1 cellular context compared by ENCODE assay signal in the genomic region with DNA sequence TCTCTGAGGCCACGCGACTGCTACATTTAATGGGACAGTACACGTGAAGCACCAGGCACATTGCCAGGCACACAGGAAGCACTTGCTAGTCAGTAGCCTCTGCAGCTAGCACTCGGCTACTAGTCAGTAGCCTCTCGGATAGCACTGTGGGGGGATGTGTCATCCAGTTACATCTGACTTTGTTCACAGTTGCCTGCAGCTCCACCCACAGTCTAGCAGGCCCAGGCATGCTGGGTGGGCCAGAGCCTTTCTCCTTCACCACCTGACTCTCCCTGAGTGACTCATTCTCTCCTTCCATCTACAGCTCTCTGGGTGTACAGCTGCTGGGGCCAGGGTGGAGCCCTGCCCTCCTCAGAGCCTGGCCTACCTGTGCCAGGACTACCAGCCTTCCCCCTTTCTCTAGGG.
A peak's percentile ranks its signal among the peaks of the same experiment; 100 is the strongest.
TF ChIP-seq lines count a peak whose summit lies in the region.

No MANE protein-coding gene starts in this region.

TF ChIP-seq in HCT116, 20 proteins besides CTCF, POLR2A, EP300 and RAD21 (continued from another document):
- TF ChIP-seq ATF3 (IDR thresholded peaks at IDR 0.05) (no peak), SIN3A (IDR thresholded peaks at IDR 0.05; ENCODE audit: low read depth) (0 out of 2 replicates have a peak, but pooled peaks have one; percentile 81), JUND (IDR thresholded peaks at IDR 0.05) (peak; percentile 98), ZFX (IDR thresholded peaks at IDR 0.05) (no peak), ZBTB33 (IDR thresholded peaks at IDR 0.05; ENCODE audit: extremely low read depth, insufficient replicate concordance, low read length) (no peak), FOSL1 (IDR thresholded peaks at IDR 0.05; ENCODE audit: low read depth) (peak; percentile 93), EZH2 (IDR thresholded peaks at IDR 0.05) (no peak), EGR1 (IDR thresholded peaks at IDR 0.05; ENCODE audit: low read depth) (no peak; the same call in 1 of the 2 replicates)
